Comparison of ENCODE assay signal across 8 cellular contexts in the genomic region with DNA sequence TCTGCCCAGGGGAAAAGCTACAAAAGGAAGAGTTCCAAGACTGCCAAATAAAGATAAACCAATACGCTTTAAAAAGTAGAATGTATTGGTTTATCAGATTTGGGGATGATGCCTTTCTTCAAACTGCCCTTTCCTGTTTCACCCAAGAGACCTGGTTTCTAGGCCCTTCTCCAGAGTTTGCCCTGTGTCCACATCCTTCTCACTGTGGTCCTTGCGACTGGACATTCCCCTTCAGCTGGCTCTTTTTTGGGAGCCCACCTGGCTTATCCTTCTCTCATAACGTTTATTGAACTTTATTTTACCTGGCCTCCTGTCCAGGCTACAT. TPM values are rescaled to one million over a fixed set of nuclear protein-coding genes. Genes with fewer than 3 reads are reported as not detected.
DNase-seq lines count a peak whose midpoint lies in the region; ATAC-seq and TF ChIP-seq lines count a peak whose summit lies in the region.

No MANE protein-coding gene starts in this region.

- no peaks in the 10 kb centered on the region for H3F3A ChIP-seq in Loucy (ENCODE audit: low read depth)

- peak overlapping the region; percentile 72 for H3K4me3 ChIP-seq in AG09309 (ENCODE audit: control insufficient read depth, low read depth, low read length)
- peak overlapping the region; percentile 87 for H3K4me3 ChIP-seq in Loucy (ENCODE audit: low read length, poor library complexity, severe bottlenecking)
- H3K4me3 ChIP-seq in dorsolateral prefrontal cortex = peak overlapping the region; percentile 67 to 99 (median 89)

- no peaks in the 10 kb centered on the region for H3K9me3 ChIP-seq in Loucy (ENCODE audit: insufficient read depth, low read depth, low read length)

- intact Hi-C loops in dorsolateral prefrontal cortex (cut with DNase I) (loop anchor here (2.0 to 5.0 kb wide), 3 partner anchors 18 to 106 kb away; a partner anchor contains a TSS), natural killer cell (cut with micrococcal nuclease) (loop anchor here (1.0 kb wide), 2 partner anchors 17 to 25 kb away; a partner anchor contains a TSS)

- no peaks in the 10 kb centered on the region for H3K36me3 Mint-ChIP-seq in natural killer cell

- peak overlapping the region; percentile 90 to 97 for H3K27ac Mint-ChIP-seq in natural killer cell

- no peaks in the 10 kb centered on the region for H3K9me2 ChIP-seq in Loucy (replicated peaks; ENCODE audit: low read depth, low read length)

- peaks cover 25% of the 10 kb centered on the region for H3K79me2 ChIP-seq in Loucy (ENCODE audit: insufficient read depth, low read length)

- H3K36me3 ChIP-seq in Loucy (ENCODE audit: insufficient read depth, low read length) = no peaks in the 10 kb centered on the region

- H3K27ac ChIP-seq in dorsolateral prefrontal cortex = peak overlapping the region; percentile 65 to 99 (median 96)

- H3K4me2 ChIP-seq in Loucy (ENCODE audit: low read depth, low read length, poor library complexity, severe bottlenecking) = peak overlapping the region; percentile 72

- peak overlapping the region; percentile 88 for H3K9ac ChIP-seq in Loucy (ENCODE audit: low read depth, low read length, poor library complexity, severe bottlenecking)

- no peaks in the 10 kb centered on the region for H3K9me3 Mint-ChIP-seq in natural killer cell

- H3K4me1 ChIP-seq in Loucy (ENCODE audit: insufficient read depth, low read length, poor library complexity, severe bottlenecking) = peaks cover 19% of the 10 kb centered on the region

- no peak for TF ChIP-seq CTCF in AG09309 (IDR thresholded peaks at IDR 0.05; ENCODE audit: control insufficient read depth, insufficient read depth, low read depth, low read length, missing control alignments)
- no peak for TF ChIP-seq CTCF in Loucy (conservative IDR thresholded peaks at IDR 0.05; ENCODE audit: low read length)
- TF ChIP-seq CTCF in dorsolateral prefrontal cortex (IDR thresholded peaks at IDR 0.05 in 54 of 56, conservative IDR thresholded peaks at IDR 0.05 in 2 of 56; ENCODE audit: low read depth in 1 of 56, partially characterized antibody in 56 of 56) = no peak
- no peak for TF ChIP-seq CTCF in natural killer cell (IDR thresholded peaks at IDR 0.05)

- no peaks in the 10 kb centered on the region for H3K27me3 ChIP-seq in Loucy (ENCODE audit: insufficient read depth, low read length, poor library complexity, severe bottlenecking)
- no peaks in the 10 kb centered on the region for H3K27me3 ChIP-seq in dorsolateral prefrontal cortex

- ATAC-seq in natural killer cell (no peak), GM21619 (IDR thresholded peaks at IDR 0.05; ENCODE audit: unreplicated experiment) (no peak)

- H4K20me1 ChIP-seq in Loucy (ENCODE audit: insufficient read depth, low read length, poor library complexity, severe bottlenecking) = no peaks in the 10 kb centered on the region

- DNase-seq in AG09309 (ENCODE audit: low read depth) (no peak), dorsolateral prefrontal cortex (no peak), natural killer cell (no peak), OCI-M1 (lab: John Stamatoyannopoulos, UW) (no peak), EL (no peak), NCI-H345 (lab: John Stamatoyannopoulos, UW) (no peak)

- H3K4me3 Mint-ChIP-seq in natural killer cell = peak overlapping the region; percentile 91

- H2AFZ ChIP-seq in Loucy (ENCODE audit: low read length) = peak overlapping the region; percentile 85

- H3K4me1 Mint-ChIP-seq in natural killer cell = peaks cover 15 to 26% of the 10 kb centered on the region in 2 donors

- H3K27me3 Mint-ChIP-seq in natural killer cell (ENCODE audit: low read depth in 2 of 2) = no peaks in the 10 kb centered on the region

RNA-seq across cellular contexts. Expression of a gene that starts 0.5 kb away (rescaled TPM):
- 10 to 100 TPM; 49.0 to 99.7 (median 72.4) TPM for total RNA-seq in dorsolateral prefrontal cortex
- 10 to 100 TPM; 39.6 to 49.7 (median 40.5) TPM for total RNA-seq in natural killer cell

RNA-seq across cellular contexts. Expression of a gene that starts 17.4 kb away (rescaled TPM):
- total RNA-seq in dorsolateral prefrontal cortex = 10 to 100 TPM; 14.8 to 34.2 (median 24.6) TPM
- 10 to 100 TPM; 48.6 to 70.4 (median 69.2) TPM for total RNA-seq in natural killer cell

RNA-seq across cellular contexts. Expression of a gene that starts 24.3 kb away (rescaled TPM):
- total RNA-seq in dorsolateral prefrontal cortex (10 to 100 TPM in 72 of 120 experiments, 1 to 10 TPM in 48; 4.3 to 20.0 (median 10.7) TPM), natural killer cell (10 to 100 TPM in 1 of 3 donors, 1 to 10 TPM in 2; 7.6 to 11.8 (median 9.0) TPM)
